In genomic region chr15:45185903-45186770, GRCh38 we compare ENCODE assay signal across 10 cellular contexts. TPM values are rescaled to one million over a fixed set of nuclear protein-coding genes. Genes with fewer than 3 reads are reported as not detected.
DNase-seq lines count a peak whose midpoint lies in the region; ATAC-seq and TF ChIP-seq lines count a peak whose summit lies in the region.
"Had no signal": no experiment of that assay in that cellular context is flagged by ENCODE, and none has a peak within 500 bp of the region (broad histone marks: within the 10 kb centered on the region; RNA-seq: fewer than 3 reads in every experiment).

No MANE protein-coding gene starts in this region.

- peaks cover 33% of the 10 kb centered on the region for H3K4me1 ChIP-seq in mesenchymal stem cell (ENCODE audit: control insufficient read depth, insufficient read depth, low read depth, low read length)
- peaks cover 5 to 15% of the 10 kb centered on the region in 2 donors for H3K4me1 ChIP-seq in thyroid gland

- H4K8ac ChIP-seq in mesenchymal stem cell (ENCODE audit: low read length), result no peak overlapping the region

- no peak overlapping the region for H2BK15ac ChIP-seq in mesenchymal stem cell (ENCODE audit: low read depth, poor library complexity, severe bottlenecking)

- no peak overlapping the region for H2BK120ac ChIP-seq in mesenchymal stem cell (ENCODE audit: low read depth, low read length)

- peak overlapping the region; percentile 42 for H3K27ac Mint-ChIP-seq in activated CD4-positive, alpha-beta T cell treated with anti-CD3 and anti-CD28 coated beads for 36 hours
- peak overlapping the region; percentile 54 for H3K27ac Mint-ChIP-seq in MCF 10A (ENCODE audit: low read depth, unreplicated experiment)

- no peaks in the 10 kb centered on the region for H3K36me3 ChIP-seq in mesenchymal stem cell (ENCODE audit: control insufficient read depth in 1 of 2, insufficient read depth in 2 of 2, low read depth in 1 of 2, low read length in 2 of 2)
- no peaks in the 10 kb centered on the region for H3K36me3 ChIP-seq in thyroid gland

- H3K79me1 ChIP-seq in mesenchymal stem cell (replicated peaks; ENCODE audit: low read length, poor library complexity, severe bottlenecking), result peaks cover 18% of the 10 kb centered on the region

- H3K4me3 Mint-ChIP-seq in activated CD4-positive, alpha-beta T cell treated with anti-CD3 and anti-CD28 coated beads for 36 hours, result peak overlapping the region; percentile 80
- peak overlapping the region; percentile 76 for H3K4me3 Mint-ChIP-seq in MCF 10A (ENCODE audit: unreplicated experiment)

- no peak overlapping the region for H3K18ac ChIP-seq in mesenchymal stem cell (ENCODE audit: low read depth in 1 of 2, low read length in 2 of 2)

- H3K9me3 ChIP-seq in mesenchymal stem cell (ENCODE audit: control insufficient read depth, low read length) (no peaks in the 10 kb centered on the region), thyroid gland (no peaks in the 10 kb centered on the region)

- DNase-seq in activated CD4-positive, alpha-beta T cell treated with anti-CD3 and anti-CD28 coated beads for 36 hours, result no peak
- DNase-seq in activated CD4-positive, alpha-beta T cell treated with anti-CD3 and anti-CD28 coated beads for 4 hours, result no peak
- DNase-seq in MCF 10A (ENCODE audit: unreplicated experiment) (no peak), mesenchymal stem cell (no peak), thyroid gland (no peak), NCI-H1417 treated with DMSO at 0.1 percent for 48 hours (lab: John Stamatoyannopoulos, UW) (no peak)
- DNase-seq: ACHN, OCI-M1 had no signal

- no peak overlapping the region for H3K4me2 ChIP-seq in mesenchymal stem cell (ENCODE audit: low read length, poor library complexity, severe bottlenecking)

- no peak overlapping the region for H2AFZ ChIP-seq in mesenchymal stem cell (ENCODE audit: low read depth, low read length)

- no peaks in the 10 kb centered on the region for H3K9me3 Mint-ChIP-seq in activated CD4-positive, alpha-beta T cell treated with anti-CD3 and anti-CD28 coated beads for 36 hours (ENCODE audit: low read depth)
- no peaks in the 10 kb centered on the region for H3K9me3 Mint-ChIP-seq in MCF 10A (ENCODE audit: unreplicated experiment)

- H3K27ac ChIP-seq in mesenchymal stem cell (ENCODE audit: low read length, poor library complexity, severe bottlenecking) (peak overlapping the region; percentile 13), thyroid gland (peak overlapping the region in 2 of 3 donors; percentile 75 to 81)

- peaks cover 3% of the 10 kb centered on the region for H3K36me3 Mint-ChIP-seq in activated CD4-positive, alpha-beta T cell treated with anti-CD3 and anti-CD28 coated beads for 36 hours (ENCODE audit: low read depth)
- peaks cover 6% of the 10 kb centered on the region for H3K36me3 Mint-ChIP-seq in MCF 10A (ENCODE audit: insufficient read depth, unreplicated experiment)

- no peak overlapping the region for H2BK5ac ChIP-seq in mesenchymal stem cell (ENCODE audit: low read depth, low read length, poor library complexity, severe bottlenecking)

- intact Hi-C loops in activated CD4-positive, alpha-beta T cell treated with anti-CD3 and anti-CD28 coated beads for 36 hours (cut with DNase I, micrococcal nuclease), result loop anchor here in 1 of 2 experiments (10.0 kb wide), 1 partner anchor 901 kb away; the partner anchor contains the start of gene GOLM2
- intact Hi-C loops in MCF 10A (cut with micrococcal nuclease) (no loop called here), thyroid gland (cut with DNase I) (no loop called here)

- no peak for TF ChIP-seq CTCF in MCF 10A (IDR thresholded peaks at IDR 0.05; ENCODE audit: unreplicated experiment)
- no peak for TF ChIP-seq CTCF in thyroid gland (IDR thresholded peaks at IDR 0.05)

- CTCF ChIA-PET in activated CD4-positive, alpha-beta T cell treated with anti-CD3 and anti-CD28 coated beads for 36 hours (lab: Charles Lee), result interaction anchor here (0.5 to 4.1 kb wide), 10 partner anchors 9 to 275 kb away, joined by 3 to 20 read pairs (median 6); a partner anchor contains a TSS
- CTCF ChIA-PET in MCF 10A (lab: Yijun Ruan, JAX), result interaction anchor here (0.7 to 2.6 kb wide), 8 partner anchors 8 to 70 kb away, joined by 3 to 13 read pairs (median 4); no protein-coding TSS in a partner anchor

- H3K9ac ChIP-seq in mesenchymal stem cell (ENCODE audit: low read length), result peak overlapping the region; percentile 10

- no peak overlapping the region for H4K91ac ChIP-seq in mesenchymal stem cell (ENCODE audit: low read length)

- no peak for ATAC-seq in activated CD4-positive, alpha-beta T cell treated with anti-CD3 and anti-CD28 coated beads for 36 hours
- ATAC-seq in HG02763 (IDR thresholded peaks at IDR 0.05; ENCODE audit: unreplicated experiment), result no peak
- no peak for ATAC-seq in HG03354 (IDR thresholded peaks at IDR 0.05; ENCODE audit: poor library complexity, severe bottlenecking, unreplicated experiment)

- 76% methylated on average over 8 of the region's 8 CpGs for WGBS in mesenchymal stem cell
- WGBS in thyroid gland, 2 donors, result 54 to 84% methylated on average over 8 of the region's 8 CpGs

- no peak overlapping the region for H2BK12ac ChIP-seq in mesenchymal stem cell (ENCODE audit: low read length in 2 of 2)

- H3K27me3 ChIP-seq in mesenchymal stem cell (ENCODE audit: control insufficient read depth in 1 of 2, insufficient read depth in 1 of 2, low read length in 2 of 2) (peaks cover 8 to 21% of the 10 kb centered on the region in 2 experiments), thyroid gland (no peaks in the 10 kb centered on the region)

- H3K4me1 Mint-ChIP-seq in activated CD4-positive, alpha-beta T cell treated with anti-CD3 and anti-CD28 coated beads for 36 hours, result peaks cover 28% of the 10 kb centered on the region
- H3K4me1 Mint-ChIP-seq in MCF 10A (ENCODE audit: insufficient read depth, unreplicated experiment), result peaks cover 19% of the 10 kb centered on the region

- no peak overlapping the region for H3K23ac ChIP-seq in mesenchymal stem cell (ENCODE audit: low read length in 2 of 2)

- POLR2A ChIA-PET in activated CD4-positive, alpha-beta T cell treated with anti-CD3 and anti-CD28 coated beads for 36 hours (lab: Charles Lee), result interaction anchor here (1.1 to 2.0 kb wide), 3 partner anchors 18 to 23 kb away, joined by 3 to 6 read pairs (median 4); no protein-coding TSS in a partner anchor
- POLR2A ChIA-PET in MCF 10A (lab: Yijun Ruan, JAX), result interaction anchor here (0.9 kb wide), 1 partner anchor 12 kb away, joined by 3 read pairs; no protein-coding TSS in a partner anchor

- peak overlapping the region in 1 of 2 experiments; percentile 72 for H3K4me3 ChIP-seq in mesenchymal stem cell (ENCODE audit: insufficient read depth in 1 of 2, low read depth in 1 of 2, low read length in 2 of 2)
- peak overlapping the region in 1 of 3 donors; percentile 74 for H3K4me3 ChIP-seq in thyroid gland (replicated peaks in 1 of 3)

- no peak overlapping the region for H3K4ac ChIP-seq in mesenchymal stem cell (ENCODE audit: low read depth in 1 of 2, low read length in 2 of 2)

- no TSS peak for BruUV-seq in MCF 10A (replicated peaks; lab: Mats Ljungman, UMichigan)

- H3K14ac ChIP-seq in mesenchymal stem cell (ENCODE audit: low read length in 2 of 2), result no peak overlapping the region

- H3K27me3 Mint-ChIP-seq in activated CD4-positive, alpha-beta T cell treated with anti-CD3 and anti-CD28 coated beads for 36 hours, result no peaks in the 10 kb centered on the region
- no peaks in the 10 kb centered on the region for H3K27me3 Mint-ChIP-seq in MCF 10A (ENCODE audit: insufficient read depth, unreplicated experiment)

- H2AK5ac ChIP-seq in mesenchymal stem cell (ENCODE audit: low read length, severe bottlenecking), result no peak overlapping the region

- TF ChIP-seq POLR2A in thyroid gland (IDR thresholded peaks at IDR 0.05), result no peak

RNA-seq across cellular contexts. Expression of gene SHF, which starts 1.6 kb away (rescaled TPM):
- total RNA-seq in activated CD4-positive, alpha-beta T cell treated with anti-CD3 and anti-CD28 coated beads for 36 hours, result 10 to 100 TPM; 17.9 to 18.7 TPM
- total RNA-seq in MCF 10A (2022) (0.34 and 0.44 TPM in 2 replicates), thyroid gland (10 to 100 TPM in 1 of 4 donors, 1 to 10 TPM in 3; 8.0 to 15.9 (median 8.7) TPM)
- polyA plus RNA-seq in mesenchymal stem cell (2013, experiment 1 of 2), result 1.3 TPM
- 1.8 TPM for polyA plus RNA-seq in mesenchymal stem cell (2013, experiment 2 of 2)

RNA-seq across cellular contexts. Expression of gene DUOX1, which starts 56.3 kb away (rescaled TPM):
- under 1 TPM; 0.07 to 0.11 TPM for total RNA-seq in activated CD4-positive, alpha-beta T cell treated with anti-CD3 and anti-CD28 coated beads for 36 hours
- total RNA-seq in MCF 10A (2022) (15.1 and 16.9 TPM in 2 replicates), thyroid gland (100 to 1,000 TPM; 132 to 313 (median 234) TPM)
- polyA plus RNA-seq in mesenchymal stem cell (2013, experiment 1 of 2), result not detected
- not detected for polyA plus RNA-seq in mesenchymal stem cell (2013, experiment 2 of 2)

RNA-seq across cellular contexts. Expression of gene DUOXA1, which starts 56.5 kb away (rescaled TPM):
- under 1 TPM in 1 of 2 experiments, not detected in 1; 0.19 TPM for total RNA-seq in activated CD4-positive, alpha-beta T cell treated with anti-CD3 and anti-CD28 coated beads for 36 hours
- total RNA-seq in MCF 10A (2022), result 1.3 and 3.0 TPM in 2 replicates
- polyA plus RNA-seq in mesenchymal stem cell (2013, experiment 1 of 2), result not detected
- not detected for polyA plus RNA-seq in mesenchymal stem cell (2013, experiment 2 of 2)
- 100 to 1,000 TPM in 3 of 4 donors, 10 to 100 TPM in 1; 97.0 to 187 (median 150) TPM for total RNA-seq in thyroid gland

Comparison
In these comparisons a context has a peak if more than half of its experiments do, and no peak if none do; other contexts are left out.
1. RNA of gene DUOX1, which starts 56.3 kb away (total RNA-seq): 132 to 313 TPM in thyroid gland and 15.1 to 16.9 TPM in MCF 10A; 0.07 to 0.11 TPM in activated CD4-positive, alpha-beta T cell treated with anti-CD3 and anti-CD28 coated beads for 36 hours; every median in the first group is over 10 times any median in the second.
2. RNA of gene DUOXA1, which starts 56.5 kb away (total RNA-seq): 97.0 to 187 TPM in thyroid gland; 1.3 to 3.0 TPM in MCF 10A and 0.19 TPM in activated CD4-positive, alpha-beta T cell treated with anti-CD3 and anti-CD28 coated beads for 36 hours; every median in the first group is over 10 times any median in the second.